1 cellular context compared by ENCODE assay signal in the genomic region with DNA sequence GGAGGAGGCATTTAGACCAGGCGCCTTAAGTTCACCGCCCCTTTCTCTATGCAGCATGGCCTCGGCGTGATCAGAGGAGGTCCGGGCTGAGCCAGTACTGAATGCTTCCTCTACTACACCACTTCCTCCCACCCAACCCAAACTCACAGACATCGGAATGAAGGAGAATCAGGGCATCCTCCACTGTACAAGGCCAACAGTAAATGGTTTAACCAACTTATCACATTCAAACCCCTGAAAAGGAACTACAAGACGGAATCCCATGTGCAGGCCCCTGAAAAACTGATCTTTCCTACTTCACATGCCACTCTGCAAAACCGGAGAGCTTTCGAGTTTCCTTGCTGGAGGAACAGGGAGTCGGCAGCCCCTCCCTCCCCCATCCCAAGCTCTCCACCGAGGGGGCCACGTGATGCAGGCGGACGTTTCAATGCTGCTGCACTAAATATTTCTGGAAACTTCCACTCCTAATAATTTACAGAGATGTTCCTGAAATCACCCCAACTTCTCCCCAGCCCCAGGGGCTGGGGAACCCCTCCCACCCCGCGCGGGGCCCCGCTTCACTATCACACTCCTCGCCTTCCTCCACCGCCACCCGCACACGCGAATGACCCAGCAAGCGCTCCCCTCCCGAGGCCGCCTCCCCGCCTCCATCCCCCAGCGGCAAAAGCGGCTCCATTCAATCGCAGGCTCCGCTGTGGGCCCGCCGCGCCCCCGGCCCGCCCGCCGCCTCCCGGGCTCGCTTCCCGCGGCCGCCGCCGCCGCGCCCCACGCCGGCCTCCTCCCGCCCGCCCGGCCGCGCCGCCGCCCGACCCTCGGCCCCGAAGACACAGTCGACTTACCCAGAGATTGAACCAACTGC.
TF ChIP-seq lines count a peak whose summit lies in the region.

No MANE protein-coding gene starts in this region.

TF ChIP-seq in GM12878, 131 proteins besides CTCF, POLR2A, EP300 and RAD21 (continued from another document):
- TF ChIP-seq, protein P1, sequence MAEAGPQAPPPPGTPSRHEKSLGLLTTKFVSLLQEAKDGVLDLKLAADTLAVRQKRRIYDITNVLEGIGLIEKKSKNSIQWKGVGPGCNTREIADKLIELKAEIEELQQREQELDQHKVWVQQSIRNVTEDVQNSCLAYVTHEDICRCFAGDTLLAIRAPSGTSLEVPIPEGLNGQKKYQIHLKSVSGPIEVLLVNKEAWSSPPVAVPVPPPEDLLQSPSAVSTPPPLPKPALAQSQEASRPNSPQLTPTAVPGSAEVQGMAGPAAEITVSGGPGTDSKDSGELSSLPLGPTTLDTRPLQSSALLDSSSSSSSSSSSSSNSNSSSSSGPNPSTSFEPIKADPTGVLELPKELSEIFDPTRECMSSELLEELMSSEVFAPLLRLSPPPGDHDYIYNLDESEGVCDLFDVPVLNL (IDR thresholded peaks at IDR 0.05; ENCODE audit: low read depth, low read length), result no peak
- no peak for TF ChIP-seq CHD4 (IDR thresholded peaks at IDR 0.05)
- TF ChIP-seq, protein P2, sequence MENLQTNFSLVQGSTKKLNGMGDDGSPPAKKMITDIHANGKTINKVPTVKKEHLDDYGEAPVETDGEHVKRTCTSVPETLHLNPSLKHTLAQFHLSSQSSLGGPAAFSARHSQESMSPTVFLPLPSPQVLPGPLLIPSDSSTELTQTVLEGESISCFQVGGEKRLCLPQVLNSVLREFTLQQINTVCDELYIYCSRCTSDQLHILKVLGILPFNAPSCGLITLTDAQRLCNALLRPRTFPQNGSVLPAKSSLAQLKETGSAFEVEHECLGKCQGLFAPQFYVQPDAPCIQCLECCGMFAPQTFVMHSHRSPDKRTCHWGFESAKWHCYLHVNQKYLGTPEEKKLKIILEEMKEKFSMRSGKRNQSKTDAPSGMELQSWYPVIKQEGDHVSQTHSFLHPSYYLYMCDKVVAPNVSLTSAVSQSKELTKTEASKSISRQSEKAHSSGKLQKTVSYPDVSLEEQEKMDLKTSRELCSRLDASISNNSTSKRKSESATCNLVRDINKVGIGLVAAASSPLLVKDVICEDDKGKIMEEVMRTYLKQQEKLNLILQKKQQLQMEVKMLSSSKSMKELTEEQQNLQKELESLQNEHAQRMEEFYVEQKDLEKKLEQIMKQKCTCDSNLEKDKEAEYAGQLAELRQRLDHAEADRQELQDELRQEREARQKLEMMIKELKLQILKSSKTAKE (IDR thresholded peaks at IDR 0.05; ENCODE audit: low read depth, poor library complexity, severe bottlenecking), result no peak
- TF ChIP-seq, protein P3, sequence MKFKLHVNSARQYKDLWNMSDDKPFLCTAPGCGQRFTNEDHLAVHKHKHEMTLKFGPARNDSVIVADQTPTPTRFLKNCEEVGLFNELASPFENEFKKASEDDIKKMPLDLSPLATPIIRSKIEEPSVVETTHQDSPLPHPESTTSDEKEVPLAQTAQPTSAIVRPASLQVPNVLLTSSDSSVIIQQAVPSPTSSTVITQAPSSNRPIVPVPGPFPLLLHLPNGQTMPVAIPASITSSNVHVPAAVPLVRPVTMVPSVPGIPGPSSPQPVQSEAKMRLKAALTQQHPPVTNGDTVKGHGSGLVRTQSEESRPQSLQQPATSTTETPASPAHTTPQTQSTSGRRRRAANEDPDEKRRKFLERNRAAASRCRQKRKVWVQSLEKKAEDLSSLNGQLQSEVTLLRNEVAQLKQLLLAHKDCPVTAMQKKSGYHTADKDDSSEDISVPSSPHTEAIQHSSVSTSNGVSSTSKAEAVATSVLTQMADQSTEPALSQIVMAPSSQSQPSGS (IDR thresholded peaks at IDR 0.05; ENCODE audit: low read length), result no peak
- TF ChIP-seq ASH2L (IDR thresholded peaks at IDR 0.05; ENCODE audit: borderline replicate concordance, low read depth), result no peak
- TF ChIP-seq KLF5 (IDR thresholded peaks at IDR 0.05; ENCODE audit: partially characterized antibody), result no peak
- TF ChIP-seq NFXL1 (IDR thresholded peaks at IDR 0.05; ENCODE audit: borderline replicate concordance), result no peak
- no peak for TF ChIP-seq ATF3 (IDR thresholded peaks at IDR 0.05; ENCODE audit: borderline replicate concordance, extremely low read depth, low read depth, low read length)
- TF ChIP-seq JUNB (IDR thresholded peaks at IDR 0.05), result no peak
- TF ChIP-seq PAX8 (IDR thresholded peaks at IDR 0.05), result no peak
